In genomic region chr7:911791-912480, GRCh38 we compare ENCODE assay signal across 2 cellular contexts.
TF ChIP-seq lines count a peak whose summit lies in the region.

No MANE protein-coding gene starts in this region.

TF ChIP-seq in K562, 482 proteins besides CTCF, POLR2A, EP300 and RAD21 (continued from another document):
- no peak for TF ChIP-seq NUFIP1 (IDR thresholded peaks at IDR 0.05; ENCODE audit: partially characterized antibody)
- no peak for TF ChIP-seq SETDB1 (IDR thresholded peaks at IDR 0.05; ENCODE audit: low read length)
- TF ChIP-seq TEAD1 (CRISPR knock-in tag; IDR thresholded peaks at IDR 0.05): no peak
- no peak for TF ChIP-seq PCBP2 (IDR thresholded peaks at IDR 0.05; ENCODE audit: low read depth, low read length, poor library complexity, severe bottlenecking)
- peak; percentile 14 for TF ChIP-seq PCBP1 (IDR thresholded peaks at IDR 0.05; ENCODE audit: low read depth, low read length, poor library complexity, severe bottlenecking)
- no peak for TF ChIP-seq SMARCE1 (IDR thresholded peaks at IDR 0.05)
- no peak for TF ChIP-seq MYBL2 (IDR thresholded peaks at IDR 0.05; ENCODE audit: low read depth)
- TF ChIP-seq MYBL2 (CRISPR knock-in tag; IDR thresholded peaks at IDR 0.05; ENCODE audit: borderline replicate concordance): no peak
- 0 out of 2 replicates have a peak, but pooled peaks have one; percentile 25 for TF ChIP-seq POLR2G (IDR thresholded peaks at IDR 0.05; ENCODE audit: low read depth, low read length)
- no peak for TF ChIP-seq CBX8 (IDR thresholded peaks at IDR 0.05; ENCODE audit: borderline replicate concordance, extremely low read depth, low read depth, low read length, poor library complexity, severe bottlenecking)
- no peak for TF ChIP-seq ZNF639 (CRISPR knock-in tag; conservative IDR thresholded peaks at IDR 0.05 in 1 of 2, IDR thresholded peaks at IDR 0.05 in 1 of 2)

TF ChIP-seq in SK-N-SH treated with all-trans-retinoic acid at 6 μM for 48 hours, 23 proteins besides CTCF, POLR2A, EP300 and RAD21 (continued from another document):
- TF ChIP-seq TSHZ2 (CRISPR knock-in tag; IDR thresholded peaks at IDR 0.05) (no peak), SNAI2 (CRISPR knock-in tag; IDR thresholded peaks at IDR 0.05) (no peak), TCF4 (CRISPR knock-in tag; IDR thresholded peaks at IDR 0.05; ENCODE audit: borderline replicate concordance) (no peak), BACH2 (CRISPR knock-in tag; IDR thresholded peaks at IDR 0.05; ENCODE audit: borderline replicate concordance) (no peak), ARNTL (CRISPR knock-in tag; IDR thresholded peaks at IDR 0.05; ENCODE audit: borderline replicate concordance, low read depth) (no peak), ZNF8 (CRISPR knock-in tag; IDR thresholded peaks at IDR 0.05) (no peak), CSRNP3 (CRISPR knock-in tag; IDR thresholded peaks at IDR 0.05) (no peak), PATZ1 (CRISPR knock-in tag; IDR thresholded peaks at IDR 0.05; ENCODE audit: borderline replicate concordance) (no peak), OSR1 (CRISPR knock-in tag; IDR thresholded peaks at IDR 0.05) (no peak), GLIS3 (CRISPR knock-in tag; IDR thresholded peaks at IDR 0.05) (no peak), ZFP3 (CRISPR knock-in tag; IDR thresholded peaks at IDR 0.05) (no peak), CSDC2 (CRISPR knock-in tag; IDR thresholded peaks at IDR 0.05) (no peak)
